In genomic region chr10:98833550-98833949, GRCh38 we compare ENCODE assay signal across 23 cellular contexts.
DNase-seq lines count a peak whose midpoint lies in the region; ATAC-seq, FAIRE-seq and TF ChIP-seq lines count a peak whose summit lies in the region.
"Had no signal": no experiment of that assay in that cellular context is flagged by ENCODE, and none has a peak within 500 bp of the region (broad histone marks: within the 10 kb centered on the region; RNA-seq: fewer than 3 reads in every experiment).

No MANE protein-coding gene starts in this region.

- RAD21 ChIA-PET in HCT116 (lab: Charles Lee; ENCODE audit: low non-redundant PET in 1 of 2, low total read pairs in 2 of 2, uncharacterized antibody in 2 of 2, unreplicated experiment in 2 of 2) = no interaction called here

- no peak overlapping the region for H4K8ac ChIP-seq in mesendoderm (ENCODE audit: low read depth, low read length)

- no peak overlapping the region for H2BK15ac ChIP-seq in mesendoderm (replicated peaks; ENCODE audit: low read depth)

- H2BK5ac ChIP-seq in mesendoderm (ENCODE audit: low read length) = no peak overlapping the region

- peak; percentile 56 for FAIRE-seq in K562 (lab: Jason Lieb, UNC)
- FAIRE-seq: A204.1, D721Med, G401.6, GM12892, GM19239, H54 had no signal

- H4K20me1 ChIP-seq in HCT116 (ENCODE audit: insufficient read depth) (no peaks in the 10 kb centered on the region), K562 (replicated peaks; ENCODE audit: control insufficient read depth, insufficient read depth, low read length) (no peaks in the 10 kb centered on the region)
- H4K20me1 ChIP-seq: BLaER1 had no signal

- TF ChIP-seq POLR2A in HCT116 (IDR thresholded peaks at IDR 0.05; ENCODE audit: borderline replicate concordance, extremely low read depth, insufficient read depth, insufficient read length) (no peak), K562 (conservative IDR thresholded peaks at IDR 0.05) (no peak)

- POLR2A ChIA-PET in HCT116 (lab: Charles Lee) = no interaction called here
- POLR2A ChIA-PET in K562 (lab: Yijun Ruan, JAX) = no interaction called here

- H3K4ac ChIP-seq in mesendoderm (ENCODE audit: low read depth, low read length) = no peak overlapping the region

- in situ Hi-C loops in K562 (cut with MboI) = no loop called here

- no peak overlapping the region for H3K27ac ChIP-seq in HCT116 (ENCODE audit: low read depth, low read length)
- no peak overlapping the region for H3K27ac ChIP-seq in K562 (ENCODE audit: extremely low read depth, low read depth, low read length)
- H3K27ac ChIP-seq in mesendoderm (ENCODE audit: low read depth, low read length) = no peak overlapping the region
- H3K27ac ChIP-seq: 22Rv1, BLaER1, C4-2B, GM23248 had no signal

- H3K27me3 ChIP-seq in HCT116 (ENCODE audit: insufficient read depth, low read length) (peaks cover 4% of the 10 kb centered on the region; the same call in 1 of the 2 replicates), K562 (ENCODE audit: control insufficient read depth in 2 of 2, insufficient read depth in 2 of 2, low read length in 2 of 2) (no peaks in the 10 kb centered on the region; a peak in 1 of 5 replicates), mesendoderm (ENCODE audit: insufficient read depth, low read length, poor library complexity) (no peaks in the 10 kb centered on the region)
- H3K27me3 ChIP-seq: BLaER1 had no signal

- H3K79me2 ChIP-seq in HCT116 (ENCODE audit: insufficient read depth, low read length) (no peaks in the 10 kb centered on the region), K562 (ENCODE audit: control insufficient read depth, insufficient read depth, low read length) (no peaks in the 10 kb centered on the region), mesendoderm (ENCODE audit: control insufficient read depth, insufficient read depth, low read length) (no peaks in the 10 kb centered on the region)

- no peak overlapping the region for H2AFZ ChIP-seq in HCT116 (ENCODE audit: low read depth, low read length, poor library complexity, severe bottlenecking)
- H2AFZ ChIP-seq in K562 (ENCODE audit: low read depth, low read length) = no peak overlapping the region
- H2AFZ ChIP-seq: GM23248 had no signal

- H3K9me1 ChIP-seq in K562 (ENCODE audit: control insufficient read depth, insufficient read depth, low read length) = no peaks in the 10 kb centered on the region

- ATAC-seq in HCT116 (peak; percentile 36; the same call in 1 of the 2 replicates), K562 (no peak), HG03342 (IDR thresholded peaks at IDR 0.05; ENCODE audit: unreplicated experiment) (no peak)
- ATAC-seq: CD8-positive, alpha-beta T cell had no signal

- no peak for TF ChIP-seq EP300 in K562 (IDR thresholded peaks at IDR 0.05; ENCODE audit: low read length)

- intact Hi-C loops in HCT116 (cut with micrococcal nuclease) (no loop called here), K562 (cut with micrococcal nuclease) (no loop called here)

- no peaks in the 10 kb centered on the region for H3K9me3 ChIP-seq in HCT116 (ENCODE audit: control insufficient read depth in 1 of 2, insufficient read depth in 1 of 2, low read depth in 1 of 2, low read length in 2 of 2)
- H3K9me3 ChIP-seq in K562 (replicated peaks; ENCODE audit: control insufficient read depth, insufficient read depth, low read depth, low read length) = no peaks in the 10 kb centered on the region
- H3K9me3 ChIP-seq: BLaER1, HAP-1 had no signal

- TF ChIP-seq CTCF in HCT116 (IDR thresholded peaks at IDR 0.05 in 2 of 3, conservative IDR thresholded peaks at IDR 0.05 in 1 of 3; ENCODE audit: borderline replicate concordance in 1 of 3, insufficient read depth in 1 of 3, low read depth in 2 of 3, low read length in 2 of 3) (no peak), K562 (IDR thresholded peaks at IDR 0.05 in 2 of 3, conservative IDR thresholded peaks at IDR 0.05 in 1 of 3; ENCODE audit: insufficient read depth in 2 of 3, low read depth in 1 of 3, low read length in 3 of 3) (no peak)

- no peak overlapping the region for H3K4me2 ChIP-seq in HCT116 (ENCODE audit: low read length)
- no peak overlapping the region for H3K4me2 ChIP-seq in K562 (ENCODE audit: insufficient read depth, low read length)
- H3K4me2 ChIP-seq in mesendoderm (ENCODE audit: low read length) = no peak overlapping the region
- H3K4me2 ChIP-seq: BLaER1 had no signal

- WGBS in K562 (ENCODE audit: insufficient coverage, low coverage, missing lambda C conversion rate) = 36% methylated on average over 1 of the region's 1 CpG
- WGBS in mesendoderm (ENCODE audit: extremely low coverage, insufficient coverage, low lambda C conversion rate) = no CpG with 5 or more reads among the region's 1 CpG

- H3K9ac ChIP-seq in HCT116 (ENCODE audit: low read length) (no peak overlapping the region), K562 (ENCODE audit: insufficient read depth in 1 of 2, low read depth in 2 of 2, low read length in 2 of 2) (no peak overlapping the region), mesendoderm (ENCODE audit: low read length) (no peak overlapping the region)
- H3K9ac ChIP-seq: BLaER1, GM23248 had no signal

- no peak overlapping the region for H3K18ac ChIP-seq in mesendoderm (ENCODE audit: low read length)

- BruUV-seq in HCT116 (replicated peaks; lab: Mats Ljungman, UMichigan) (no TSS peak), K562 (replicated peaks; lab: Mats Ljungman, UMichigan) (no TSS peak)

- H3K4me1 ChIP-seq in HCT116 (ENCODE audit: control insufficient read depth in 1 of 2, insufficient read depth in 2 of 2, low read length in 2 of 2) = no peaks in the 10 kb centered on the region
- no peaks in the 10 kb centered on the region for H3K4me1 ChIP-seq in K562 (replicated peaks in 1 of 2; ENCODE audit: control insufficient read depth in 2 of 2, insufficient read depth in 2 of 2, low read length in 2 of 2)
- H3K4me1 ChIP-seq in mesendoderm (ENCODE audit: control insufficient read depth, low read depth, low read length) = no peaks in the 10 kb centered on the region
- H3K4me1 ChIP-seq: BLaER1, HAP-1 had no signal

- peak; percentile 11 for DNase-seq in DMS 273 (lab: John Stamatoyannopoulos, UW; ENCODE audit: unreplicated experiment)
- no peak for DNase-seq in DMS 273 treated with DMSO at 0.1 percent for 48 hours (lab: John Stamatoyannopoulos, UW)
- DNase-seq in HCT116 (ENCODE audit: low read depth, low spot score) = no peak
- DNase-seq in K562 (ENCODE audit: extremely low read depth in 1 of 4, low spot score in 3 of 4) = peak in 1 of 4 experiments; percentile 1
- peak; percentile 10 for DNase-seq in mesendoderm
- DNase-seq in activated effector memory CD4-positive, alpha-beta T cell treated with anti-CD3 and anti-CD28 coated beads, Interleukin-2, amount 50 U/mL, for 16 hours = no peak
- DNase-seq in MV-4-11 (lab: John Stamatoyannopoulos, UW) = no peak
- DNase-seq: CD4-positive, CD25-positive, alpha-beta regulatory T cell; CD8-positive, alpha-beta T cell; DMS153; DND-41; GM23248 had no signal

- H3K4me3 ChIP-seq in HCT116 (replicated peaks in 1 of 2; ENCODE audit: low read depth in 1 of 2, low read length in 2 of 2) = no peak overlapping the region
- H3K4me3 ChIP-seq in K562 = no peak overlapping the region
- H3K4me3 ChIP-seq in mesendoderm (ENCODE audit: low read length) = no peak overlapping the region
- H3K4me3 ChIP-seq: BLaER1, GM23248, HAP-1 had no signal

- no peak overlapping the region for H2AK5ac ChIP-seq in mesendoderm (ENCODE audit: low read length)

- TF ChIP-seq RAD21 in HCT116 (IDR thresholded peaks at IDR 0.05; ENCODE audit: low read depth) = no peak
- no peak for TF ChIP-seq RAD21 in K562 (CRISPR knock-in tag; conservative IDR thresholded peaks at IDR 0.05 in 1 of 2, IDR thresholded peaks at IDR 0.05 in 1 of 2)

- no peaks in the 10 kb centered on the region for H3K9me2 ChIP-seq in HCT116 (ENCODE audit: insufficient read depth)

- H4K5ac ChIP-seq in mesendoderm (ENCODE audit: low read length) = no peak overlapping the region

- CTCF ChIA-PET in HCT116 (lab: Charles Lee) (no interaction called here), K562 (lab: Yijun Ruan, JAX; ENCODE audit: low intra/inter-chr PET ratio) (no interaction called here)

- no peak overlapping the region for H3K23ac ChIP-seq in mesendoderm (ENCODE audit: low read length)

- no peak overlapping the region for H3K56ac ChIP-seq in mesendoderm (ENCODE audit: low read length)

- no peak overlapping the region for H2BK120ac ChIP-seq in mesendoderm (ENCODE audit: low read depth, low read length)

- no peaks in the 10 kb centered on the region for H3K79me1 ChIP-seq in mesendoderm (ENCODE audit: low read length)

- no peaks in the 10 kb centered on the region for H3K36me3 ChIP-seq in HCT116 (ENCODE audit: control insufficient read depth in 1 of 2, insufficient read depth in 2 of 2, low read length in 2 of 2)
- H3K36me3 ChIP-seq in K562 (ENCODE audit: control insufficient read depth, insufficient read depth, low read length) = no peaks in the 10 kb centered on the region
- no peaks in the 10 kb centered on the region for H3K36me3 ChIP-seq in mesendoderm (ENCODE audit: control insufficient read depth, insufficient read depth, low read length)
- H3K36me3 ChIP-seq: BLaER1, HAP-1 had no signal

TF ChIP-seq in HCT116, 20 proteins besides CTCF, POLR2A, EP300 and RAD21 (continues in another document):
- TF ChIP-seq CBX3 (IDR thresholded peaks at IDR 0.05; ENCODE audit: low read depth) (no peak), ATF3 (IDR thresholded peaks at IDR 0.05) (no peak), ZNF274 (IDR thresholded peaks at IDR 0.05; ENCODE audit: low read depth, low read length) (no peak), POLR2AphosphoS5 (IDR thresholded peaks at IDR 0.05; ENCODE audit: low read depth, low read length) (no peak)

TF ChIP-seq in K562, 482 proteins besides CTCF, POLR2A, EP300 and RAD21 (continues in another document):
- TF ChIP-seq TFE3 (CRISPR knock-in tag; IDR thresholded peaks at IDR 0.05) = peak; percentile 14; the same call in 1 of the 2 replicates
- no peak for TF ChIP-seq ETV5 (CRISPR knock-in tag; IDR thresholded peaks at IDR 0.05; ENCODE audit: low read depth)

Comparison
In these comparisons a context has a peak if more than half of its experiments do, and no peak if none do; other contexts are left out.
1. DNase-seq: peak in DMS 273 (single experiment) and mesendoderm (single experiment); none in DMS 273 treated with DMSO at 0.1 percent for 48 hours (single experiment), HCT116 (single experiment), activated effector memory CD4-positive, alpha-beta T cell treated with anti-CD3 and anti-CD28 coated beads, Interleukin-2, amount 50 U/mL, for 16 hours (single experiment) and MV-4-11 (single experiment).